Comparison of ENCODE assay signal across 15 cellular contexts in genomic region chr1:79874289-79874688, GRCh38.
"Had no signal": no experiment of that assay in that cellular context is flagged by ENCODE, and none has a peak within 500 bp of the region (broad histone marks: within the 10 kb centered on the region; RNA-seq: fewer than 3 reads in every experiment).

No MANE protein-coding gene starts in this region.

- H3K4me1 Mint-ChIP-seq: activated CD4-positive, alpha-beta T cell treated with anti-CD3 and anti-CD28 coated beads for 36 hours; stimulated activated naive CD8-positive, alpha-beta T cell treated with anti-CD3 and anti-CD28 coated beads, Interleukin-15, amount 100 ng/mL, for 72 hours had no signal

- H2AFZ ChIP-seq: neural progenitor cell had no signal

- H3K4me1 ChIP-seq: gastrocnemius medialis, heart right ventricle, neural progenitor cell, pancreas had no signal

- H3K4me3 Mint-ChIP-seq: activated CD4-positive, alpha-beta T cell treated with anti-CD3 and anti-CD28 coated beads for 36 hours; activated T-helper 1 cell treated with anti-CD3 and anti-CD28 coated beads, Interleukin-12 subunit alpha, Interleukin-12 subunit beta, Interleukin-2, Interleukin-4 antibody, amounts not matched to agents 30 ng/mL and 10 ng/mL and 1 ng/mL, durations not matched to agents 14 hours and 24 hours and 36 hours; dendritic cell treated with granulocyte-macrophage colony-stimulating factor and Interleukin-4, amounts not matched to agents 40 ng/mL and 50 ng/mL, for 4 days; neural progenitor cell; stimulated activated naive CD8-positive, alpha-beta T cell treated with anti-CD3 and anti-CD28 coated beads, Interleukin-15, amount 100 ng/mL, for 72 hours had no signal

- H3K4me3 ChIP-seq: gastrocnemius medialis, heart right ventricle, neural progenitor cell, pancreas had no signal

- H3K27me3 ChIP-seq: gastrocnemius medialis, heart right ventricle, neural progenitor cell, pancreas had no signal

- ATAC-seq: activated CD4-positive, alpha-beta T cell treated with anti-CD3 and anti-CD28 coated beads for 36 hours; esophagus mucosa; gastrocnemius medialis; heart right ventricle; left ventricle myocardium superior; pancreas; stimulated activated naive CD8-positive, alpha-beta T cell treated with anti-CD3 and anti-CD28 coated beads, Interleukin-15, amount 100 ng/mL, for 72 hours had no signal

- H3K4me2 ChIP-seq: neural progenitor cell had no signal

- H3K36me3 Mint-ChIP-seq: neural progenitor cell had no signal

- DNase-seq: activated CD4-positive, alpha-beta T cell treated with anti-CD3 and anti-CD28 coated beads for 36 hours; activated naive CD4-positive, alpha-beta T cell treated with Interleukin-2 at 50 U/mL for 16 hours; central memory CD4-positive, alpha-beta T cell; gastrocnemius medialis; heart right ventricle; left ventricle myocardium superior; mesenchymal stem cell; pancreas; stimulated activated CD4-positive, alpha-beta T cell treated with anti-CD3 and anti-CD28 coated beads, Interleukin-4, amount 100 ng/mL, for 4 hours; stimulated activated naive CD8-positive, alpha-beta T cell treated with anti-CD3 and anti-CD28 coated beads, Interleukin-15, amount 100 ng/mL, for 72 hours; T-helper 9 cell had no signal

- H3K9me3 ChIP-seq: gastrocnemius medialis, pancreas had no signal

- H3K27me3 Mint-ChIP-seq: activated CD4-positive, alpha-beta T cell treated with anti-CD3 and anti-CD28 coated beads for 36 hours; dendritic cell treated with granulocyte-macrophage colony-stimulating factor and Interleukin-4, amounts not matched to agents 40 ng/mL and 50 ng/mL, for 4 days; stimulated activated naive CD8-positive, alpha-beta T cell treated with anti-CD3 and anti-CD28 coated beads, Interleukin-15, amount 100 ng/mL, for 72 hours had no signal

- H3K27ac ChIP-seq: gastrocnemius medialis, heart right ventricle, neural progenitor cell, pancreas had no signal

- H3K27ac Mint-ChIP-seq: activated CD4-positive, alpha-beta T cell treated with anti-CD3 and anti-CD28 coated beads for 36 hours; activated T-helper 1 cell treated with anti-CD3 and anti-CD28 coated beads, Interleukin-12 subunit alpha, Interleukin-12 subunit beta, Interleukin-2, Interleukin-4 antibody, amounts not matched to agents 30 ng/mL and 10 ng/mL and 1 ng/mL, durations not matched to agents 14 hours and 24 hours and 36 hours; dendritic cell treated with granulocyte-macrophage colony-stimulating factor and Interleukin-4, amounts not matched to agents 40 ng/mL and 50 ng/mL, for 4 days; neural progenitor cell; stimulated activated naive CD8-positive, alpha-beta T cell treated with anti-CD3 and anti-CD28 coated beads, Interleukin-15, amount 100 ng/mL, for 72 hours had no signal

- H3K36me3 ChIP-seq: gastrocnemius medialis, heart right ventricle, neural progenitor cell, pancreas had no signal
